ENCODE assay signal across 19 cellular contexts in genomic region chr5:14801792-14802191, GRCh38.
DNase-seq lines count a peak whose midpoint lies in the region; ATAC-seq and TF ChIP-seq lines count a peak whose summit lies in the region.
"Had no signal": no experiment of that assay in that cellular context is flagged by ENCODE, and none has a peak within 500 bp of the region (broad histone marks: within the 10 kb centered on the region; RNA-seq: fewer than 3 reads in every experiment).

No MANE protein-coding gene starts in this region.

- no peaks in the 10 kb centered on the region for H3K9me3 ChIP-seq in CD4-positive, CD25-positive, alpha-beta regulatory T cell (ENCODE audit: control insufficient read depth in 2 of 2, low read length in 2 of 2)
- H3K9me3 ChIP-seq in CD8-positive, alpha-beta memory T cell (ENCODE audit: low read length): no peaks in the 10 kb centered on the region
- H3K9me3 ChIP-seq: BE2C had no signal

- H3K4me1 Mint-ChIP-seq in CD4-positive, CD25-positive, alpha-beta regulatory T cell: peaks cover 54 to 85% (median 65%) of the 10 kb centered on the region in 4 donors
- H3K4me1 Mint-ChIP-seq in CD8-positive, alpha-beta memory T cell: peaks cover 21 to 60% (median 55%) of the 10 kb centered on the region in 3 donors
- H3K4me1 Mint-ChIP-seq in T-cell (peaks cover 57 to 66% (median 65%) of the 10 kb centered on the region in 3 donors), endothelial cell (ENCODE audit: unreplicated experiment) (peaks cover 25% of the 10 kb centered on the region), nephron progenitor cell (peaks cover 17% of the 10 kb centered on the region)

- POLR2A ChIA-PET in CD8-positive, alpha-beta memory T cell (lab: Charles Lee): no interaction called here
- POLR2A ChIA-PET in T-cell (lab: Charles Lee): interaction anchor here in 1 of 2 donors (0.6 kb wide), 1 partner anchor 63 kb away, joined by 3 read pairs; no protein-coding TSS in a partner anchor

- no peak overlapping the region for H3K4me3 ChIP-seq in CD4-positive, CD25-positive, alpha-beta regulatory T cell (ENCODE audit: low read depth, low read length)
- H3K4me3 ChIP-seq in CD8-positive, alpha-beta memory T cell (ENCODE audit: low read length): no peak overlapping the region

- no peak overlapping the region for H3K27ac ChIP-seq in CD4-positive, CD25-positive, alpha-beta regulatory T cell (ENCODE audit: insufficient read depth, low read length, poor library complexity, severe bottlenecking)
- H3K27ac ChIP-seq in CD8-positive, alpha-beta memory T cell (ENCODE audit: low read depth, low read length): no peak overlapping the region

- peaks cover 6% of the 10 kb centered on the region for H3K36me3 ChIP-seq in CD4-positive, CD25-positive, alpha-beta regulatory T cell (ENCODE audit: control insufficient read depth, insufficient read depth, low read length)
- H3K36me3 ChIP-seq in CD8-positive, alpha-beta memory T cell (ENCODE audit: insufficient read depth, low read length): no peaks in the 10 kb centered on the region
- H3K36me3 ChIP-seq: BE2C had no signal

- H3K27me3 Mint-ChIP-seq in CD4-positive, CD25-positive, alpha-beta regulatory T cell: no peaks in the 10 kb centered on the region
- H3K27me3 Mint-ChIP-seq in CD8-positive, alpha-beta memory T cell: no peaks in the 10 kb centered on the region
- H3K27me3 Mint-ChIP-seq in T-cell (no peaks in the 10 kb centered on the region), endothelial cell (ENCODE audit: unreplicated experiment) (peaks cover 3% of the 10 kb centered on the region), nephron progenitor cell (ENCODE audit: low read depth, poor library complexity) (no peaks in the 10 kb centered on the region)

- CTCF ChIA-PET in CD8-positive, alpha-beta memory T cell (lab: Charles Lee): no interaction called here
- CTCF ChIA-PET in T-cell (lab: Charles Lee): interaction anchor here in 1 of 2 donors (0.9 kb wide), 1 partner anchor 8 kb away, joined by 5 read pairs; no protein-coding TSS in a partner anchor

- ATAC-seq in CD4-positive, CD25-positive, alpha-beta regulatory T cell (ENCODE audit: low read depth in 2 of 2): no peak
- peak in 3 of 4 experiments; percentile 35 to 60 (median 51) for ATAC-seq in T-cell (replicated peaks in 1 of 4)
- ATAC-seq: CD8-positive, alpha-beta T cell; PC-3 had no signal

- H3K36me3 Mint-ChIP-seq in CD4-positive, CD25-positive, alpha-beta regulatory T cell: peaks cover 27% of the 10 kb centered on the region
- H3K36me3 Mint-ChIP-seq in CD8-positive, alpha-beta memory T cell: peaks cover 0 to 41% (median 10%) of the 10 kb centered on the region in 3 donors
- H3K36me3 Mint-ChIP-seq in T-cell (peaks cover 62% of the 10 kb centered on the region), endothelial cell (ENCODE audit: low read depth, unreplicated experiment) (peaks cover 20% of the 10 kb centered on the region), nephron progenitor cell (ENCODE audit: low read depth) (no peaks in the 10 kb centered on the region)

- H3K4me3 Mint-ChIP-seq in CD4-positive, CD25-positive, alpha-beta regulatory T cell: peak overlapping the region in 1 of 4 donors; percentile 21
- no peak overlapping the region for H3K4me3 Mint-ChIP-seq in CD8-positive, alpha-beta memory T cell
- no peak overlapping the region for H3K4me3 Mint-ChIP-seq in T-cell
- H3K4me3 Mint-ChIP-seq in endothelial cell (ENCODE audit: unreplicated experiment): peak overlapping the region; percentile 26
- H3K4me3 Mint-ChIP-seq in nephron progenitor cell: no peak overlapping the region
- H3K4me3 Mint-ChIP-seq: CD8-positive, alpha-beta T cell had no signal

- H3K27ac Mint-ChIP-seq in CD4-positive, CD25-positive, alpha-beta regulatory T cell: peak overlapping the region; percentile 1 to 72 (median 16)
- peak overlapping the region in 5 of 8 donors; percentile 1 to 52 (median 11) for H3K27ac Mint-ChIP-seq in CD8-positive, alpha-beta memory T cell
- H3K27ac Mint-ChIP-seq in T-cell: peak overlapping the region in 1 of 2 donors; percentile 27
- H3K27ac Mint-ChIP-seq in endothelial cell (ENCODE audit: unreplicated experiment): no peak overlapping the region
- no peak overlapping the region for H3K27ac Mint-ChIP-seq in nephron progenitor cell
- H3K27ac Mint-ChIP-seq: CD8-positive, alpha-beta T cell had no signal

- H3K27me3 ChIP-seq in CD4-positive, CD25-positive, alpha-beta regulatory T cell (ENCODE audit: control insufficient read depth, insufficient read depth, low read length): no peaks in the 10 kb centered on the region
- H3K27me3 ChIP-seq in CD8-positive, alpha-beta memory T cell (ENCODE audit: insufficient read depth, low read length, poor library complexity, severe bottlenecking): no peaks in the 10 kb centered on the region
- H3K27me3 ChIP-seq: BE2C had no signal

- peaks cover 8% of the 10 kb centered on the region for H3K4me1 ChIP-seq in CD4-positive, CD25-positive, alpha-beta regulatory T cell (ENCODE audit: control insufficient read depth, insufficient read depth, low read length, poor library complexity, severe bottlenecking)
- H3K4me1 ChIP-seq in CD8-positive, alpha-beta memory T cell (ENCODE audit: insufficient read depth, low read length): no peaks in the 10 kb centered on the region
- H3K4me1 ChIP-seq: BE2C had no signal

- no peak for TF ChIP-seq CTCF in endothelial cell (IDR thresholded peaks at IDR 0.05; ENCODE audit: unreplicated experiment)
- no peak for TF ChIP-seq CTCF in nephron progenitor cell (IDR thresholded peaks at IDR 0.05)

- peak in 1 of 3 donors; percentile 50 for DNase-seq in CD4-positive, CD25-positive, alpha-beta regulatory T cell
- no peak for DNase-seq in CD8-positive, alpha-beta memory T cell
- DNase-seq in T-cell (no peak), endothelial cell (ENCODE audit: low spot score) (no peak), nephron progenitor cell (no peak), DMS114 treated with DMSO at 0.1 percent for 48 hours (lab: John Stamatoyannopoulos, UW; ENCODE audit: unreplicated experiment) (no peak)
- no peak for DNase-seq in stimulated activated naive CD4-positive, alpha-beta T cell treated with Interleukin-2 at 50 U/mL for 16 hours (lab: John Stamatoyannopoulos, UW)
- DNase-seq: BE2C; Calu3; CD8-positive, alpha-beta T cell; EL; GF-D8; Karpas-422; NCI-H1694 treated with DMSO at 0.1 percent for 48 hours; NCI-H2081 treated with DMSO at 0.1 percent for 48 hours; NCI-H2171 treated with DMSO at 0.1 percent for 48 hours; NCI-H526; PC-3; Right ventricle myocardium superior had no signal

- H3K9me3 Mint-ChIP-seq in CD4-positive, CD25-positive, alpha-beta regulatory T cell: no peaks in the 10 kb centered on the region
- H3K9me3 Mint-ChIP-seq in CD8-positive, alpha-beta memory T cell: no peaks in the 10 kb centered on the region
- H3K9me3 Mint-ChIP-seq in T-cell (no peaks in the 10 kb centered on the region), endothelial cell (ENCODE audit: unreplicated experiment) (no peaks in the 10 kb centered on the region), nephron progenitor cell (no peaks in the 10 kb centered on the region)
- H3K9me3 Mint-ChIP-seq: CD8-positive, alpha-beta T cell had no signal

Comparison
In these comparisons a context has a peak if more than half of its experiments do, and no peak if none do; other contexts are left out.
1. ATAC-seq: peak in T-cell (3 of 4); none in CD4-positive, CD25-positive, alpha-beta regulatory T cell (0 of 2).
2. H3K27ac Mint-ChIP-seq: peak in CD4-positive, CD25-positive, alpha-beta regulatory T cell (3 of 3) and CD8-positive, alpha-beta memory T cell (5 of 8); none in endothelial cell (single experiment) and nephron progenitor cell (single experiment).